5 cellular contexts compared by ENCODE assay signal in the genomic region with DNA sequence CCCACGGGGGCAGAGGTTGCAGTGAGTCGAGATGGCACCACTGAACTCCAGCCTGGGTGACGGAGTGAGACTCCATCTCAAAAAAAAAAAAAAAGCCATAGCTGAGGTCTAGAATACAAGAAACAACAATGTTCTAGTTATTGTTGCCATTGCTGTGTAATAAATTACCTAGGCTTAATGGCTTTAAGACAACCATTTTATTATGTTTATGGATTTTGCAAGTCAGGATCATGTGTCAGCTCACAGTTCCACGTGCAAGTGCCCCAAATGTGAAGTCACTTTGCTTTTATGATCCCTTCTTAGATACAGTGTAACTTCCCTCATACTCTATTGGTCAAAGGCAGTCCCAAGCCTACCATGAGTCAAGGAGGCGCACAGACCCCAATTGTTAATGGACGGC.
"Had no signal": no experiment of that assay in that cellular context is flagged by ENCODE, and none has a peak within 500 bp of the region (broad histone marks: within the 10 kb centered on the region; RNA-seq: fewer than 3 reads in every experiment).

No MANE protein-coding gene starts in this region.

- DNase-seq: H9, HCEC 1CT, KBM-7 had no signal

- H3K27ac ChIP-seq: HL-60 had no signal

- H3K4me3 ChIP-seq: GM23338 had no signal

- H3K4me2 ChIP-seq: GM23338 had no signal

- H2AFZ ChIP-seq: GM23338 had no signal
